Comparison of ENCODE assay signal across 21 cellular contexts in the genomic region with DNA sequence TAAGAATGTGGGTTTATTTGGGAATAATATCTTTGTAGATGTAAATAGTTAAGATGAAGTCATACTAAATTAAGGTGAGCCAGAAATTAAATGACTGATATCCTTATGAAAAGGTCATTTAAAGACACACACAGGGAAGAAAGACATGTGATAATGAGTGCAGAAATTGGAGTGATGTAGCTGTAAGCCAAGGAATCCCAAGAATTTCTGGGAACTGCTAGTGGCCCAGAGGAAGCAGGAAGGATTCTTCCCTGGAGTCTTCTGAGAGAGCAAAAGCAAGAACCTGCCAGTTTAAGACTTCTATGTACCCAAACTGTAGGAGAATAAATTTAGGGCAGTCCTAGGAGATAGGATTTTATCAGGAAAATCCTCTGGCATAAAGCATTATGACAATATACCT.
DNase-seq lines count a peak whose midpoint lies in the region; FAIRE-seq and TF ChIP-seq lines count a peak whose summit lies in the region.
"Had no signal": no experiment of that assay in that cellular context is flagged by ENCODE, and none has a peak within 500 bp of the region (broad histone marks: within the 10 kb centered on the region; RNA-seq: fewer than 3 reads in every experiment).

No MANE protein-coding gene starts in this region.

- H3K23ac ChIP-seq in mesendoderm (ENCODE audit: low read length) = no peak overlapping the region

- no peak overlapping the region for H3K56ac ChIP-seq in mesendoderm (ENCODE audit: low read length)

- no peak overlapping the region for H3K9ac ChIP-seq in astrocyte (ENCODE audit: low read length)
- no peak overlapping the region for H3K9ac ChIP-seq in mesendoderm (ENCODE audit: low read length)

- H3K27ac ChIP-seq in astrocyte (ENCODE audit: low read depth, low read length) = no peak overlapping the region
- H3K27ac ChIP-seq in mesendoderm (ENCODE audit: low read depth, low read length) = no peak overlapping the region
- H3K27ac ChIP-seq in effector memory CD4-positive, alpha-beta T cell (ENCODE audit: insufficient read depth, low read length, poor library complexity, severe bottlenecking) = no peak overlapping the region
- H3K27ac ChIP-seq: 22Rv1 had no signal

- H2AFZ ChIP-seq in astrocyte (ENCODE audit: low read depth, low read length) = no peak overlapping the region

- no peak overlapping the region for H4K8ac ChIP-seq in mesendoderm (ENCODE audit: low read depth, low read length)

- H3K36me3 ChIP-seq in astrocyte (ENCODE audit: insufficient read depth, low read length) (no peaks in the 10 kb centered on the region), mesendoderm (ENCODE audit: control insufficient read depth, insufficient read depth, low read length) (no peaks in the 10 kb centered on the region)
- H3K36me3 ChIP-seq in effector memory CD4-positive, alpha-beta T cell (ENCODE audit: control insufficient read depth, insufficient read depth, low read length) = no peaks in the 10 kb centered on the region

- H3K27me3 ChIP-seq in astrocyte (ENCODE audit: insufficient read depth, low read length) = no peaks in the 10 kb centered on the region
- H3K27me3 ChIP-seq in mesendoderm (ENCODE audit: insufficient read depth, low read length, poor library complexity) = no peaks in the 10 kb centered on the region
- no peaks in the 10 kb centered on the region for H3K27me3 ChIP-seq in effector memory CD4-positive, alpha-beta T cell (replicated peaks; ENCODE audit: control insufficient read depth, insufficient read depth, low read length, poor library complexity, severe bottlenecking)

- H3K36me3 Mint-ChIP-seq in astrocyte (ENCODE audit: low read depth, unreplicated experiment) = no peaks in the 10 kb centered on the region
- H3K36me3 Mint-ChIP-seq: CD4-positive, alpha-beta memory T cell had no signal

- H2AK5ac ChIP-seq in mesendoderm (ENCODE audit: low read length) = no peak overlapping the region

- H3K4me1 ChIP-seq in astrocyte (ENCODE audit: insufficient read depth, low read length) (no peaks in the 10 kb centered on the region), mesendoderm (ENCODE audit: control insufficient read depth, low read depth, low read length) (peaks cover 13% of the 10 kb centered on the region)
- H3K4me1 ChIP-seq in effector memory CD4-positive, alpha-beta T cell (ENCODE audit: control insufficient read depth, insufficient read depth, low read length, poor library complexity, severe bottlenecking) = no peaks in the 10 kb centered on the region

- no peaks in the 10 kb centered on the region for H3K9me3 Mint-ChIP-seq in astrocyte (ENCODE audit: unreplicated experiment)

- H3K9me3 ChIP-seq in astrocyte (ENCODE audit: insufficient read depth, low read depth, low read length) = no peaks in the 10 kb centered on the region
- no peaks in the 10 kb centered on the region for H3K9me3 ChIP-seq in effector memory CD4-positive, alpha-beta T cell (ENCODE audit: control insufficient read depth, low read length)

- H3K4me3 Mint-ChIP-seq in astrocyte (ENCODE audit: unreplicated experiment) = no peak overlapping the region
- H3K4me3 Mint-ChIP-seq: CD4-positive, alpha-beta memory T cell had no signal

- H3K18ac ChIP-seq in mesendoderm (ENCODE audit: low read length) = no peak overlapping the region

- H3K79me1 ChIP-seq in mesendoderm (ENCODE audit: low read length) = no peaks in the 10 kb centered on the region

- in situ Hi-C loops in ACHN (cut with HindIII; ENCODE audit: low pct_ligation_motif_present, low pct_unique_long_range_greater_than_20kb, low sequenced_read_pairs) = no loop called here

- H4K20me1 ChIP-seq in astrocyte (ENCODE audit: insufficient read depth, low read length) = no peaks in the 10 kb centered on the region

- H3K4me2 ChIP-seq in astrocyte (ENCODE audit: low read length) = no peak overlapping the region
- no peak overlapping the region for H3K4me2 ChIP-seq in mesendoderm (ENCODE audit: low read length)

- peaks cover 31% of the 10 kb centered on the region for H3K4me1 Mint-ChIP-seq in astrocyte (ENCODE audit: low read depth, unreplicated experiment)
- H3K4me1 Mint-ChIP-seq: CD4-positive, alpha-beta memory T cell had no signal

- no peak overlapping the region for H3K4ac ChIP-seq in mesendoderm (ENCODE audit: low read depth, low read length)

- H2BK5ac ChIP-seq in mesendoderm (ENCODE audit: low read length) = no peak overlapping the region

- H3K27ac Mint-ChIP-seq in astrocyte (ENCODE audit: unreplicated experiment) = peak overlapping the region; percentile 60
- H3K27ac Mint-ChIP-seq: CD4-positive, alpha-beta memory T cell had no signal

- H3K4me3 ChIP-seq in astrocyte (ENCODE audit: insufficient read depth, low read depth, low read length) = no peak overlapping the region
- no peak overlapping the region for H3K4me3 ChIP-seq in mesendoderm (ENCODE audit: low read length)
- H3K4me3 ChIP-seq in effector memory CD4-positive, alpha-beta T cell (ENCODE audit: insufficient read depth, low read depth, low read length, poor library complexity, severe bottlenecking) = no peak overlapping the region
- H3K4me3 ChIP-seq: GM12878 had no signal

- no peaks in the 10 kb centered on the region for H3K79me2 ChIP-seq in astrocyte (ENCODE audit: insufficient read depth, low read length)
- no peaks in the 10 kb centered on the region for H3K79me2 ChIP-seq in mesendoderm (ENCODE audit: control insufficient read depth, insufficient read depth, low read length)

- no peak overlapping the region for H2BK120ac ChIP-seq in mesendoderm (ENCODE audit: low read depth, low read length)

- no peak for FAIRE-seq in astrocyte (lab: Jason Lieb, UNC)
- FAIRE-seq: GM12878 had no signal

- H3K27me3 Mint-ChIP-seq in astrocyte (ENCODE audit: low read depth, unreplicated experiment) = no peaks in the 10 kb centered on the region
- H3K27me3 Mint-ChIP-seq: CD4-positive, alpha-beta memory T cell had no signal

- no peak overlapping the region for H2BK15ac ChIP-seq in mesendoderm (replicated peaks; ENCODE audit: low read depth)

- no peak for TF ChIP-seq CTCF in astrocyte (IDR thresholded peaks at IDR 0.05; ENCODE audit: insufficient read depth, low read depth, low read length)

- no peak overlapping the region for H4K5ac ChIP-seq in mesendoderm (ENCODE audit: low read length)

- peak; percentile 63 for DNase-seq in ACHN
- DNase-seq in astrocyte (ENCODE audit: low read depth) = peak; percentile 26
- peak; percentile 56 for DNase-seq in iPS DF 4.7 (ENCODE audit: extremely low read depth, low spot score)
- DNase-seq in mesendoderm = peak; percentile 86
- DNase-seq in stimulated activated naive CD4-positive, alpha-beta T cell treated with Interleukin-2 at 50 U/mL for 16 hours (lab: John Stamatoyannopoulos, UW) = no peak
- DNase-seq in EL = no peak
- DNase-seq in activated CD4-positive, CD25-positive, alpha-beta regulatory T cell (lab: John Stamatoyannopoulos, UW) = no peak
- DNase-seq in effector memory CD4-positive, alpha-beta T cell = no peak
- DNase-seq: CD4-positive, alpha-beta memory T cell; DMS79 treated with DMSO at 0.1 percent for 48 hours; GDM1; GOT3; KBM-7; NCI-H1436; NCI-H2029; NCI-H2171; NCI-H446; NK-92 treated with Interleukin-12 subunit alpha and Interleukin-12 subunit beta, amount 100 ng/mL, for 24 hours; SHP77 treated with DMSO at 0.1 percent for 48 hours had no signal

Comparison
In these comparisons a context has a peak if more than half of its experiments do, and no peak if none do; other contexts are left out.
1. DNase-seq: peak in ACHN (single experiment), astrocyte (single experiment), iPS DF 4.7 (single experiment) and mesendoderm (single experiment); none in stimulated activated naive CD4-positive, alpha-beta T cell treated with Interleukin-2 at 50 U/mL for 16 hours (single experiment), EL (single experiment), activated CD4-positive, CD25-positive, alpha-beta regulatory T cell (0 of 4) and effector memory CD4-positive, alpha-beta T cell (0 of 3).